In genomic region chr1:93243233-93243632, GRCh38 we compare ENCODE assay signal across 4 cellular contexts.
TF ChIP-seq lines count a peak whose summit lies in the region.

No MANE protein-coding gene starts in this region.

TF ChIP-seq in A549, 52 proteins besides CTCF, POLR2A, EP300 and RAD21:
- peak; percentile 95 for TF ChIP-seq ZFP36 (IDR thresholded peaks at IDR 0.05; ENCODE audit: borderline replicate concordance, partially characterized antibody)
TF ChIP-seq in A549: peak in this region for 1; not testable (repeated sequence) for 51.

TF ChIP-seq in HEK293, 187 proteins besides CTCF, POLR2A, EP300 and RAD21:
- TF ChIP-seq, protein P1, sequence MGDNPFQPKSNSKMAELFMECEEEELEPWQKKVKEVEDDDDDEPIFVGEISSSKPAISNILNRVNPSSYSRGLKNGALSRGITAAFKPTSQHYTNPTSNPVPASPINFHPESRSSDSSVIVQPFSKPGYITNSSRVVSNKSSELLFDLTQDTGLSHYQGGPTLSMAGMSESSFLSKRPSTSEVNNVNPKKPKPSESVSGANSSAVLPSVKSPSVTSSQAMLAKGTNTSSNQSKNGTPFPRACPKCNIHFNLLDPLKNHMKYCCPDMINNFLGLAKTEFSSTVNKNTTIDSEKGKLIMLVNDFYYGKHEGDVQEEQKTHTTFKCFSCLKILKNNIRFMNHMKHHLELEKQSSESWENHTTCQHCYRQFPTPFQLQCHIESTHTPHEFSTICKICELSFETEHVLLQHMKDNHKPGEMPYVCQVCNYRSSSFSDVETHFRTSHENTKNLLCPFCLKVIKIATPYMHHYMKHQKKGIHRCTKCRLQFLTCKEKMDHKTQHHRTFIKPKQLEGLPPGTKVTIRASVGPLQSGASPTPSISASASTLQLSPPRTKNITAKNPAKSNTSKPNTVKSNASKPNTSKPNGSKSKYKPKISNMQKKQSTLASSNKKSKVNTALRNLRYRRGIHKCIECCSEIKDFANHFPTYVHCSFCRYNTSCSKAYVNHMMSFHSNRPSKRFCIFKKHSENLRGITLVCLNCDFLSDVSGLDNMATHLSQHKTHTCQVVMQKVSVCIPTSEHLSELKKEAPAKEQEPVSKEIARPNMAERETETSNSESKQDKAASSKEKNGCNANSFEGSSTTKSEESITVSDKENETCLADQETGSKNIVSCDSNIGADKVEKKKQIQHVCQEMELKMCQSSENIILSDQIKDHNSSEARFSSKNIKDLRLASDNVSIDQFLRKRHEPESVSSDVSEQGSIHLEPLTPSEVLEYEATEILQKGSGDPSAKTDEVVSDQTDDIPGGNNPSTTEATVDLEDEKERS (tag by site-specific recombination; IDR thresholded peaks at IDR 0.05) = peak; percentile 53; the same call in 1 of the 2 replicates
- TF ChIP-seq ZNF585B (tag by site-specific recombination; IDR thresholded peaks at IDR 0.05) (peak; percentile 100), SETDB1 (IDR thresholded peaks at IDR 0.05; ENCODE audit: insufficient read length, low read length) (peak; percentile 91)

TF ChIP-seq in K562, 482 proteins besides CTCF, POLR2A, EP300 and RAD21:
- TF ChIP-seq CBX3 (IDR thresholded peaks at IDR 0.05; ENCODE audit: borderline replicate concordance in 1 of 2, low read length in 2 of 2) = peak in 1 of 2 experiments; percentile 83; a peak in 2 of 3 replicates
- TF ChIP-seq ZNF280A (IDR thresholded peaks at IDR 0.05; ENCODE audit: low read depth, partially characterized antibody) = peak; percentile 59
- 0 out of 4 replicates have a peak, but pooled peaks of 1 of the 2 experiments have one; percentile 11 for TF ChIP-seq TRIM24 (IDR thresholded peaks at IDR 0.05)
- TF ChIP-seq CBX5 (IDR thresholded peaks at IDR 0.05; ENCODE audit: borderline replicate concordance, low read depth) = peak; percentile 83; the same call in 1 of the 2 replicates
- TF ChIP-seq, protein P2, sequence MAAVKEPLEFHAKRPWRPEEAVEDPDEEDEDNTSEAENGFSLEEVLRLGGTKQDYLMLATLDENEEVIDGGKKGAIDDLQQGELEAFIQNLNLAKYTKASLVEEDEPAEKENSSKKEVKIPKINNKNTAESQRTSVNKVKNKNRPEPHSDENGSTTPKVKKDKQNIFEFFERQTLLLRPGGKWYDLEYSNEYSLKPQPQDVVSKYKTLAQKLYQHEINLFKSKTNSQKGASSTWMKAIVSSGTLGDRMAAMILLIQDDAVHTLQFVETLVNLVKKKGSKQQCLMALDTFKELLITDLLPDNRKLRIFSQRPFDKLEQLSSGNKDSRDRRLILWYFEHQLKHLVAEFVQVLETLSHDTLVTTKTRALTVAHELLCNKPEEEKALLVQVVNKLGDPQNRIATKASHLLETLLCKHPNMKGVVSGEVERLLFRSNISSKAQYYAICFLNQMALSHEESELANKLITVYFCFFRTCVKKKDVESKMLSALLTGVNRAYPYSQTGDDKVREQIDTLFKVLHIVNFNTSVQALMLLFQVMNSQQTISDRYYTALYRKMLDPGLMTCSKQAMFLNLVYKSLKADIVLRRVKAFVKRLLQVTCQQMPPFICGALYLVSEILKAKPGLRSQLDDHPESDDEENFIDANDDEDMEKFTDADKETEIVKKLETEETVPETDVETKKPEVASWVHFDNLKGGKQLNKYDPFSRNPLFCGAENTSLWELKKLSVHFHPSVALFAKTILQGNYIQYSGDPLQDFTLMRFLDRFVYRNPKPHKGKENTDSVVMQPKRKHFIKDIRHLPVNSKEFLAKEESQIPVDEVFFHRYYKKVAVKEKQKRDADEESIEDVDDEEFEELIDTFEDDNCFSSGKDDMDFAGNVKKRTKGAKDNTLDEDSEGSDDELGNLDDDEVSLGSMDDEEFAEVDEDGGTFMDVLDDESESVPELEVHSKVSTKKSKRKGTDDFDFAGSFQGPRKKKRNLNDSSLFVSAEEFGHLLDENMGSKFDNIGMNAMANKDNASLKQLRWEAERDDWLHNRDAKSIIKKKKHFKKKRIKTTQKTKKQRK (IDR thresholded peaks at IDR 0.05; ENCODE audit: borderline replicate concordance, low read depth, low read length) = peak; percentile 72
- peak; percentile 90 for TF ChIP-seq ZFP36 (IDR thresholded peaks at IDR 0.05; ENCODE audit: low read depth, low read length, partially characterized antibody)
- TF ChIP-seq CBX1 (IDR thresholded peaks at IDR 0.05; ENCODE audit: low read depth) = 0 out of 2 replicates have a peak, but pooled peaks have one; percentile 75
- peak; percentile 71; the same call in 1 of the 2 replicates for TF ChIP-seq TRIM28 (IDR thresholded peaks at IDR 0.05)
TF ChIP-seq in K562: peak in this region for 8; not testable (repeated sequence) for 474.

TF ChIP-seq in HepG2, 621 proteins besides CTCF, POLR2A, EP300 and RAD21:
- TF ChIP-seq ZFP36 (IDR thresholded peaks at IDR 0.05; ENCODE audit: borderline replicate concordance, low read depth, low read length, partially characterized antibody) = peak; percentile 71
- TF ChIP-seq, protein P3, sequence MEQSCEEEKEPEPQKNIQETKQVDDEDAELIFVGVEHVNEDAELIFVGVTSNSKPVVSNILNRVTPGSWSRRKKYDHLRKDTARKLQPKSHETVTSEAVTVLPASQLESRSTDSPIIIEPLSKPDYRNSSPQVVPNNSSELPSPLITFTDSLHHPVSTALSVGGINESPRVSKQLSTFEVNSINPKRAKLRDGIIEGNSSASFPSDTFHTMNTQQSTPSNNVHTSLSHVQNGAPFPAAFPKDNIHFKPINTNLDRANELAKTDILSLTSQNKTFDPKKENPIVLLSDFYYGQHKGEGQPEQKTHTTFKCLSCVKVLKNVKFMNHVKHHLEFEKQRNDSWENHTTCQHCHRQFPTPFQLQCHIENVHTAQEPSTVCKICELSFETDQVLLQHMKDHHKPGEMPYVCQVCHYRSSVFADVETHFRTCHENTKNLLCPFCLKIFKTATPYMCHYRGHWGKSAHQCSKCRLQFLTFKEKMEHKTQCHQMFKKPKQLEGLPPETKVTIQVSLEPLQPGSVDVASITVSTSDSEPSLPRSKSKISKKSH (CRISPR knock-in tag; IDR thresholded peaks at IDR 0.05; ENCODE audit: borderline replicate concordance) = 0 out of 2 replicates have a peak, but pooled peaks have one; percentile 41
